ENCODE assay signal across 8 cellular contexts in genomic region chr12:89384050-89384749, GRCh38. TPM values are rescaled to one million over a fixed set of nuclear protein-coding genes. Genes with fewer than 3 reads are reported as not detected.
DNase-seq lines count a peak whose midpoint lies in the region; ATAC-seq and TF ChIP-seq lines count a peak whose summit lies in the region.

No MANE protein-coding gene starts in this region.

- peaks cover 13% of the 10 kb centered on the region for H3K4me1 ChIP-seq in foreskin keratinocyte

- DNase-seq in GF-D8 (lab: John Stamatoyannopoulos, UW) (peak; percentile 69), SHP77 treated with DMSO at 0.1 percent for 48 hours (lab: John Stamatoyannopoulos, UW) (peak; percentile 58), foreskin keratinocyte (peak; percentile 74 to 87), posterior cingulate gyrus (peak; percentile 12 to 94 (median 66)), GM10248 (ENCODE audit: extremely low spot score) (no peak), OCI-M2 (lab: John Stamatoyannopoulos, UW; ENCODE audit: unreplicated experiment) (no peak)

- CTCF ChIA-PET in GM10248 (lab: Yijun Ruan, JAX), result no interaction called here

- no peak for TF ChIP-seq CTCF in foreskin keratinocyte (conservative IDR thresholded peaks at IDR 0.05)
- TF ChIP-seq CTCF in GM10248 (IDR thresholded peaks at IDR 0.05; ENCODE audit: control extremely low read depth, extremely low read depth, low read depth, missing control alignments), result no peak

- POLR2A ChIA-PET in GM10248 (lab: Yijun Ruan, JAX), result no interaction called here

- ATAC-seq in foreskin keratinocyte (peak; percentile 86), HG02678 (IDR thresholded peaks at IDR 0.05; ENCODE audit: unreplicated experiment) (no peak)
- no peak for ATAC-seq in activated CD4-positive, CD25-positive, alpha-beta regulatory T cell treated with anti-CD3 and anti-CD28 coated beads, Interleukin-2, amount 50 U/mL, for 24 hours

- peak overlapping the region; percentile 30 for H3K27ac ChIP-seq in foreskin keratinocyte

- intact Hi-C loops in posterior cingulate gyrus (cut with DNase I), result no loop called here

- no peaks in the 10 kb centered on the region for H3K27me3 ChIP-seq in foreskin keratinocyte

RNA-seq across cellular contexts. Expression of gene DUSP6, which starts 31.9 kb away (rescaled TPM):
- total RNA-seq in foreskin keratinocyte, result 163 and 174 TPM in 2 replicates
- 46.0 and 62.1 TPM in 2 replicates for polyA plus RNA-seq in foreskin keratinocyte

Comparison
In these comparisons a context has a peak if more than half of its experiments do, and no peak if none do; other contexts are left out.
1. DNase-seq: peak in GF-D8 (single experiment), SHP77 treated with DMSO at 0.1 percent for 48 hours (single experiment), foreskin keratinocyte (2 of 2) and posterior cingulate gyrus (10 of 10); none in GM10248 (single experiment) and OCI-M2 (single experiment).